In the genomic region with DNA sequence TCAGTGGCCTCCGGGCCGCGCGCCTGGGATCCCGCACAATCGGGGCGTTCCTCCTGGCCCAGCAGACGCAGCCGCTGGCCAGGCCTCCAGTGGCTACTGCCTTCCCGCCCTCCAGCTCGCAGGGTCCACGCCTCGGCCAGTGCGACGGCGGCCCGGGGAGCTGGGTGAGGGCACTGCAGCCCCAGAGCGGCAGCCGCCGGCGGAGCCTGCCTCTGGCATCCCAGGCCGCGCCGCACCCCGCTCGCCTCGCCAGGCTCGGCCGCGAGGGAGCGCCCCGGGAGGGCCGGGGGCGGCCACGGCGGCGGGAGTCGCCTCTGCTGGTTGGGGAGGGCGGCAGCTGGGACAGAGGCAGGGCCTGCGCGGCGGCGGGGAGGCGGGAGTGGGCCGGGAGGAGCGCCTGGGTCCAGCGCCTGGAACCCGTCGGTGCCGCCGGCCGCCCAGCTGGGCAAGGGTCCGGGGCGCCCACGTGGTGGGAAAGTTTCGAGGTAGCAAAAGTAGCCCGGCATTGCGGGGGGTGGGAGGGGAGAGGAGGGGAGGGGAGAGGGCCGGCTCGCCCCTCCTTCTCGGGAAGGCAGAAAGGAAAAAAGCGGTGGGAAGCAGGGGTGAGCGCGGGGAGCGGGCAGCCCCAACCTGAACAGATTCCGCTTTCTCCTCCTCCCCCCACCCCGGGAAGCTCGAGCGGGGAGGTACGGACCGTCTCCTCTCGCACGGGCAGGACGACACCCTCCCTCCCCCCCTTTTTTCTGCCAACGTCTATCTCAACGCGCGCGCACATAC, we compare ENCODE assay signal across 8 cellular contexts. TPM values are rescaled to one million over a fixed set of nuclear protein-coding genes. Genes with fewer than 3 reads are reported as not detected.
A peak's percentile ranks its signal among the peaks of the same experiment; 100 is the strongest.
DNase-seq lines count a peak whose midpoint lies in the region; ATAC-seq and TF ChIP-seq lines count a peak whose summit lies in the region.
"Had no signal": no experiment of that assay in that cellular context is flagged by ENCODE, and none has a peak within 500 bp of the region (broad histone marks: within the 10 kb centered on the region; RNA-seq: fewer than 3 reads in every experiment).

No MANE protein-coding gene starts in this region.

- H3K4me1 Mint-ChIP-seq in H9 = peaks cover 29 to 40% of the 10 kb centered on the region in 2 experiments

- DNase-seq in H9 = peak; percentile 42
- DNase-seq in SK-N-MC (ENCODE audit: low read depth, low spot score) = no peak
- peak; percentile 67 for DNase-seq in Right ventricle myocardium superior
- DNase-seq in gastrocnemius medialis = peak in 1 of 2 donors; percentile 37
- no peak for DNase-seq in effector CD4-positive, alpha-beta T cell
- DNase-seq in activated naive CD4-positive, alpha-beta T cell treated with anti-CD3 and anti-CD28 coated beads, Interleukin-2, amount 50 U/mL, for 16 hours = no peak
- no peak for DNase-seq in NK-92 (lab: John Stamatoyannopoulos, UW; ENCODE audit: unreplicated experiment)

- H4K5ac ChIP-seq in H9 (ENCODE audit: insufficient read length, low read depth, low read length) = no peak overlapping the region

- no peak overlapping the region for H2AK5ac ChIP-seq in H9 (ENCODE audit: insufficient read length, low read length)

- H3K9ac ChIP-seq in H9 (ENCODE audit: extremely low read depth, insufficient read length, low read length) (no peak overlapping the region), SK-N-MC (ENCODE audit: insufficient read length) (no peak overlapping the region)

- H3K27ac ChIP-seq in H9 (ENCODE audit: insufficient read length, low read depth, low read length) (no peak overlapping the region), SK-N-MC (no peak overlapping the region), gastrocnemius medialis (peak overlapping the region; percentile 52 to 79 (median 60))

- WGBS in H9 (ENCODE audit: extremely low coverage, insufficient read length, low lambda C conversion rate) = no CpG with 5 or more reads among the region's 79 CpGs

- in situ Hi-C loops in gastrocnemius medialis (cut with MboI; ENCODE audit: low sequenced_read_pairs in 4 of 4) = loop anchor here (5.0 to 25.0 kb wide), 6 partner anchors 93 to 743 kb away; no protein-coding TSS in a partner anchor

- H3K4me3 Mint-ChIP-seq in H9 = peak overlapping the region in 1 of 2 experiments; percentile 29; a peak in 2 of 5 replicates

- H3K4me1 ChIP-seq in H9 (ENCODE audit: insufficient read depth, low read length) = no peaks in the 10 kb centered on the region; the same call in 1 of the 2 replicates
- H3K4me1 ChIP-seq in gastrocnemius medialis = peaks cover 17 to 25% of the 10 kb centered on the region in 2 donors

- no peak overlapping the region for H2BK20ac ChIP-seq in H9 (ENCODE audit: low read depth, low read length, poor library complexity, severe bottlenecking)

- no peak overlapping the region for H4K91ac ChIP-seq in H9 (ENCODE audit: insufficient read length, low read depth, low read length)

- H3K14ac ChIP-seq in H9 (ENCODE audit: insufficient read depth, low read length) = no peak overlapping the region

- H4K8ac ChIP-seq in H9 (replicated peaks; ENCODE audit: insufficient read length, low read depth, low read length) = no peak overlapping the region

- H4K20me1 ChIP-seq in H9 (ENCODE audit: control insufficient read depth, insufficient read depth, insufficient read length) = no peaks in the 10 kb centered on the region

- H3K23me2 ChIP-seq in H9 (ENCODE audit: insufficient read length, low read depth, low read length, poor library complexity, severe bottlenecking) = peaks cover 11% of the 10 kb centered on the region

- H3K23ac ChIP-seq in H9 (ENCODE audit: insufficient read length, low read depth, low read length) = no peak overlapping the region

- H3K36me3 ChIP-seq in SK-N-MC (ENCODE audit: insufficient read depth, low read length) (no peaks in the 10 kb centered on the region), gastrocnemius medialis (peaks cover 0 to 5% of the 10 kb centered on the region in 2 donors)

- no peak overlapping the region for H3K27ac Mint-ChIP-seq in H9

- TF ChIP-seq CTCF in H9 (conservative IDR thresholded peaks at IDR 0.05) (no peak), gastrocnemius medialis (IDR thresholded peaks at IDR 0.05 in 4 of 5, conservative IDR thresholded peaks at IDR 0.05 in 1 of 5) (peak in 3 of 5 experiments; percentile 5 to 31 (median 23))

- H3K4me2 ChIP-seq in H9 (ENCODE audit: insufficient read depth, insufficient read length, low read length) = peak overlapping the region; percentile 29

- H3K27me3 ChIP-seq in H9 (ENCODE audit: insufficient read depth, low read length) (peaks cover 57% of the 10 kb centered on the region), gastrocnemius medialis (peaks cover 23 to 39% (median 38%) of the 10 kb centered on the region in 3 donors)

- H2BK120ac ChIP-seq in H9 (ENCODE audit: low read depth, low read length, poor library complexity, severe bottlenecking) = no peak overlapping the region

- ATAC-seq in Right ventricle myocardium superior (ENCODE audit: poor library complexity) (peak; percentile 39), gastrocnemius medialis (peak; percentile 34 to 35)

- peaks cover 89% of the 10 kb centered on the region for H3K27me3 Mint-ChIP-seq in H9 (ENCODE audit: low read depth)

- H3K56ac ChIP-seq in H9 (ENCODE audit: insufficient read length, low read depth, low read length) = no peak overlapping the region

- no peaks in the 10 kb centered on the region; a peak in 1 of 5 replicates for H3K9me3 Mint-ChIP-seq in H9

- H2AFZ ChIP-seq in H9 (ENCODE audit: low read length) = no peak overlapping the region

- no peak overlapping the region for H3T11ph ChIP-seq in H9 (ENCODE audit: low read length)

- no peak overlapping the region for H2BK15ac ChIP-seq in H9 (ENCODE audit: low read depth, low read length)

- no peaks in the 10 kb centered on the region for H3K79me2 ChIP-seq in H9 (ENCODE audit: insufficient read depth, low read length)

- H2BK5ac ChIP-seq in H9 (ENCODE audit: insufficient read length, low read length) = no peak overlapping the region

- no peak overlapping the region for H3K18ac ChIP-seq in H9 (ENCODE audit: insufficient read length, low read depth, low read length)

- H3K9me3 ChIP-seq in H9 (ENCODE audit: control insufficient read depth, low read depth, low read length) (no peaks in the 10 kb centered on the region), SK-N-MC (ENCODE audit: low read depth, low read length) (no peaks in the 10 kb centered on the region), gastrocnemius medialis (no peaks in the 10 kb centered on the region)

- H3K79me1 ChIP-seq in H9 (ENCODE audit: insufficient read depth, low read depth, low read length, poor library complexity, severe bottlenecking) = no peaks in the 10 kb centered on the region

- intact Hi-C loops in Right ventricle myocardium superior (cut with DNase I) (loop anchor here (10.0 kb wide), 1 partner anchor 210 kb away; no protein-coding TSS in a partner anchor), gastrocnemius medialis (cut with DNase I; ENCODE audit: low total_unique reads) (loop anchor here (2.0 to 5.0 kb wide), 2 partner anchors 74 to 113 kb away; no protein-coding TSS in a partner anchor)

- no peak overlapping the region for H3K4ac ChIP-seq in H9 (ENCODE audit: low read depth, low read length)

- H3K4me3 ChIP-seq in SK-N-MC = peak overlapping the region; percentile 58
- H3K4me3 ChIP-seq in gastrocnemius medialis = peak overlapping the region; percentile 58 to 75 (median 60)

- no peak overlapping the region for H2BK12ac ChIP-seq in H9 (ENCODE audit: insufficient read length, low read depth, low read length)

- no peaks in the 10 kb centered on the region for H3K36me3 Mint-ChIP-seq in H9 (ENCODE audit: insufficient read depth in 1 of 3, low read depth in 3 of 3)

- TF ChIP-seq POLR2A in gastrocnemius medialis (IDR thresholded peaks at IDR 0.05) = peak in 1 of 2 donors; percentile 11

RNA-seq across cellular contexts. Expression of a gene that starts 1.5 kb away (rescaled TPM):
- 0.13 TPM in 2 replicates for total RNA-seq in H9 (2021)
- 8.2 TPM for total RNA-seq in Right ventricle myocardium superior
- 10 to 100 TPM in 3 of 4 donors, 1 to 10 TPM in 1; 3.1 to 23.8 (median 13.7) TPM for total RNA-seq in gastrocnemius medialis
- total RNA-seq: T-helper 1 cell treated with Interleukin-12 subunit alpha and Interleukin-12 subunit beta and Interleukin-4 antibody, amounts not matched to agents 30 ng/mL and 1 ng/mL, for 36 hours had no signal

Comparison
In these comparisons a context has a peak if more than half of its experiments do, and no peak if none do; other contexts are left out.
1. DNase-seq: peak in H9 (single experiment) and Right ventricle myocardium superior (single experiment); none in SK-N-MC (single experiment), effector CD4-positive, alpha-beta T cell (single experiment), activated naive CD4-positive, alpha-beta T cell treated with anti-CD3 and anti-CD28 coated beads, Interleukin-2, amount 50 U/mL, for 16 hours (single experiment) and NK-92 (single experiment).
2. H3K27ac ChIP-seq: peak in gastrocnemius medialis (4 of 4); none in H9 (single experiment) and SK-N-MC (single experiment).